ENCODE assay signal across 8 cellular contexts in the genomic region with DNA sequence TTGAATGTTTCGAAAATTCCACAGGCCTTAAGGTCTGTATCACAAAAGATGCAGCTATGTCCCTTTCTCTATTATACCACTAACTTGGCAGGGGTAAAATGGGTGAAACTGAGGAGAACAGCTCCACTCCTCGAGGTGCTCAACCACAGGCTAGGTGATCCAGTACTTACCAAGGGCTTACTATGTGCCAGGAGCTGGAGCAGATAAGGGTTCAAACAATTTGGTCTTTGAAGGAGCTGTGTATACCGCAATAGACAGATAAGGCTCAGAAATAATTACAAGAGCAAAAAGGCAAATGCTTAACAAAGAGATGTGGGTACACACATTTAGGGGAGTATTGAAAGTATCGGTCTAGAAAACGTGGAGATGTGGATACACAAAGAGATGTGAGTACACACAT. TPM values are rescaled to one million over a fixed set of nuclear protein-coding genes. Genes with fewer than 3 reads are reported as not detected.
DNase-seq lines count a peak whose midpoint lies in the region; ATAC-seq lines count a peak whose summit lies in the region.

No MANE protein-coding gene starts in this region.

- POLR2A ChIA-PET in activated CD4-positive, alpha-beta memory T cell treated with anti-CD3 and anti-CD28 coated beads, Interleukin-2, amount 10 ng/mL, durations not matched to agents 7 days and 5 days (lab: Charles Lee) = interaction anchor here (0.7 to 7.2 kb wide), 18 partner anchors 8 to 284 kb away, joined by 3 to 208 read pairs (median 5); a partner anchor contains a TSS

- no peak overlapping the region for H3K9ac ChIP-seq in iPS-15b (ENCODE audit: low read depth, low read length)
- H3K9ac ChIP-seq in stomach smooth muscle (ENCODE audit: low read length in 2 of 2) = peak overlapping the region in 1 of 2 donors; percentile 89

- H3K27ac ChIP-seq in stomach smooth muscle (ENCODE audit: low read length) = peak overlapping the region; percentile 62

- H3K4me3 Mint-ChIP-seq in activated CD4-positive, alpha-beta T cell treated with anti-CD3 and anti-CD28 coated beads, Interleukin-2, amount 10 ng/mL, durations not matched to agents 24 days and 14 days = peak overlapping the region; percentile 89
- H3K4me3 Mint-ChIP-seq in activated CD4-positive, alpha-beta memory T cell treated with anti-CD3 and anti-CD28 coated beads, Interleukin-2, amount 10 ng/mL, durations not matched to agents 7 days and 5 days = peak overlapping the region; percentile 76

- no peaks in the 10 kb centered on the region for H3K9me3 Mint-ChIP-seq in activated CD4-positive, alpha-beta T cell treated with anti-CD3 and anti-CD28 coated beads, Interleukin-2, amount 10 ng/mL, durations not matched to agents 24 days and 14 days
- H3K9me3 Mint-ChIP-seq in activated CD4-positive, alpha-beta memory T cell treated with anti-CD3 and anti-CD28 coated beads, Interleukin-2, amount 10 ng/mL, durations not matched to agents 7 days and 5 days = no peaks in the 10 kb centered on the region

- peak; percentile 66 for DNase-seq in activated CD4-positive, alpha-beta T cell treated with anti-CD3 and anti-CD28 coated beads, Interleukin-2, amount 10 ng/mL, durations not matched to agents 24 days and 14 days
- no peak for DNase-seq in activated CD4-positive, alpha-beta T cell treated with anti-CD3 and anti-CD28 coated beads for 1 hour
- no peak for DNase-seq in activated CD4-positive, alpha-beta memory T cell treated with anti-CD3 and anti-CD28 coated beads, Interleukin-2, amount 10 ng/mL, durations not matched to agents 7 days and 5 days
- DNase-seq in AG20443 (ENCODE audit: low spot score) = no peak
- no peak for DNase-seq in NCI-H345 treated with DMSO at 0.1 percent for 48 hours (lab: John Stamatoyannopoulos, UW; ENCODE audit: unreplicated experiment)

- peak overlapping the region; percentile 92 for H3K27ac Mint-ChIP-seq in activated CD4-positive, alpha-beta T cell treated with anti-CD3 and anti-CD28 coated beads, Interleukin-2, amount 10 ng/mL, durations not matched to agents 24 days and 14 days
- H3K27ac Mint-ChIP-seq in activated CD4-positive, alpha-beta memory T cell treated with anti-CD3 and anti-CD28 coated beads, Interleukin-2, amount 10 ng/mL, durations not matched to agents 7 days and 5 days = peak overlapping the region; percentile 81

- CTCF ChIA-PET in activated CD4-positive, alpha-beta memory T cell treated with anti-CD3 and anti-CD28 coated beads, Interleukin-2, amount 10 ng/mL, durations not matched to agents 7 days and 5 days (lab: Charles Lee) = interaction anchor here (0.8 to 5.3 kb wide), 13 partner anchors 8 to 73 kb away, joined by 3 to 37 read pairs (median 5); no protein-coding TSS in a partner anchor

- H3K4me1 ChIP-seq in iPS-15b (ENCODE audit: control insufficient read depth, insufficient read depth, low read length) (peaks cover 6% of the 10 kb centered on the region), stomach smooth muscle (ENCODE audit: control insufficient read depth, insufficient read depth, low read length) (peaks cover 14% of the 10 kb centered on the region)

- H3K36me3 ChIP-seq in iPS-15b (ENCODE audit: control insufficient read depth, insufficient read depth, low read length) (peaks cover 7% of the 10 kb centered on the region), stomach smooth muscle (ENCODE audit: control insufficient read depth in 2 of 2, insufficient read depth in 2 of 2, low read length in 2 of 2) (peaks cover 3 to 10% of the 10 kb centered on the region in 2 donors)

- peaks cover 45% of the 10 kb centered on the region for H3K36me3 Mint-ChIP-seq in activated CD4-positive, alpha-beta T cell treated with anti-CD3 and anti-CD28 coated beads, Interleukin-2, amount 10 ng/mL, durations not matched to agents 24 days and 14 days (ENCODE audit: low read depth)
- peaks cover 40% of the 10 kb centered on the region for H3K36me3 Mint-ChIP-seq in activated CD4-positive, alpha-beta memory T cell treated with anti-CD3 and anti-CD28 coated beads, Interleukin-2, amount 10 ng/mL, durations not matched to agents 7 days and 5 days (ENCODE audit: low read depth)

- intact Hi-C loops in activated CD4-positive, alpha-beta T cell treated with anti-CD3 and anti-CD28 coated beads, Interleukin-2, amount 10 ng/mL, durations not matched to agents 24 days and 14 days (cut with micrococcal nuclease) = loop anchor here (1.0 to 5.0 kb wide), 4 partner anchors 8 to 612 kb away; a partner anchor contains a TSS

- no peaks in the 10 kb centered on the region for H3K27me3 Mint-ChIP-seq in activated CD4-positive, alpha-beta T cell treated with anti-CD3 and anti-CD28 coated beads, Interleukin-2, amount 10 ng/mL, durations not matched to agents 24 days and 14 days
- no peaks in the 10 kb centered on the region for H3K27me3 Mint-ChIP-seq in activated CD4-positive, alpha-beta memory T cell treated with anti-CD3 and anti-CD28 coated beads, Interleukin-2, amount 10 ng/mL, durations not matched to agents 7 days and 5 days

- no peaks in the 10 kb centered on the region for H3K9me3 ChIP-seq in iPS-15b (ENCODE audit: control insufficient read depth, insufficient read depth, low read length)
- H3K9me3 ChIP-seq in stomach smooth muscle (ENCODE audit: control insufficient read depth in 2 of 2, low read length in 2 of 2) = no peaks in the 10 kb centered on the region

- H3K4me1 Mint-ChIP-seq in activated CD4-positive, alpha-beta T cell treated with anti-CD3 and anti-CD28 coated beads, Interleukin-2, amount 10 ng/mL, durations not matched to agents 24 days and 14 days = peaks cover 29% of the 10 kb centered on the region
- H3K4me1 Mint-ChIP-seq in activated CD4-positive, alpha-beta memory T cell treated with anti-CD3 and anti-CD28 coated beads, Interleukin-2, amount 10 ng/mL, durations not matched to agents 7 days and 5 days = peaks cover 42% of the 10 kb centered on the region

- no peak for ATAC-seq in GM18873 (IDR thresholded peaks at IDR 0.05; ENCODE audit: low FRiP score, unreplicated experiment)

- H3K27me3 ChIP-seq in iPS-15b (ENCODE audit: control insufficient read depth, insufficient read depth, low read length) (no peaks in the 10 kb centered on the region), stomach smooth muscle (ENCODE audit: control insufficient read depth in 1 of 2, insufficient read depth in 2 of 2, low read length in 2 of 2) (no peaks in the 10 kb centered on the region)

- H3K4me3 ChIP-seq in iPS-15b (ENCODE audit: low read depth, low read length) (peak overlapping the region; percentile 81), stomach smooth muscle (ENCODE audit: low read length in 2 of 2) (peak overlapping the region; percentile 49 to 97)

RNA-seq across cellular contexts. Expression of a gene that starts 1.5 kb away (rescaled TPM):
- 230 and 245 TPM in 2 replicates for total RNA-seq in activated CD4-positive, alpha-beta T cell treated with anti-CD3 and anti-CD28 coated beads, Interleukin-2, amount 10 ng/mL, durations not matched to agents 24 days and 14 days
- 100 to 1,000 TPM; 218 to 223 TPM for total RNA-seq in activated CD4-positive, alpha-beta memory T cell treated with anti-CD3 and anti-CD28 coated beads, Interleukin-2, amount 10 ng/mL, durations not matched to agents 7 days and 5 days
